Comparison of ENCODE assay signal across 1 cellular context in the genomic region with DNA sequence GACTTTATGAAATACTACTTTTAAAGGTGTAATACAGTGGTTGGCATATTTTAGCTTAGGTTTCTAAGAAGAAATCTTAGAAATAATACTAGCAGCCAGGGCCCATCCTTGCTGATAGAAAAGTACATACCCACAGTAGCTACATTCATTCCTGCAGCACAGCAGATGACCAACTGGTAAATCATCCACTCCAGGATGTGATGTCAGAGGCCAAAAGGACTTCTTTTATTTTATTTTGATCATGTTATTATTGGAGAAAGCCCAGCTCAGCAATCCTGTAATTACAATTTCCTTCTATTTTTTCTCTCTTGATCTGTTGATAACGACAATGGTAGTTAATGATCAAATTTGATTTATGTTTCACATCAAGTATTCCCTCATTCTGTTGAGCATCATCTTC.
TF ChIP-seq lines count a peak whose summit lies in the region.

No MANE protein-coding gene starts in this region.

TF ChIP-seq in SK-N-SH treated with all-trans-retinoic acid at 6 μM for 48 hours, 23 proteins besides CTCF, POLR2A, EP300 and RAD21 (continued from another document):
- TF ChIP-seq, protein P1, sequence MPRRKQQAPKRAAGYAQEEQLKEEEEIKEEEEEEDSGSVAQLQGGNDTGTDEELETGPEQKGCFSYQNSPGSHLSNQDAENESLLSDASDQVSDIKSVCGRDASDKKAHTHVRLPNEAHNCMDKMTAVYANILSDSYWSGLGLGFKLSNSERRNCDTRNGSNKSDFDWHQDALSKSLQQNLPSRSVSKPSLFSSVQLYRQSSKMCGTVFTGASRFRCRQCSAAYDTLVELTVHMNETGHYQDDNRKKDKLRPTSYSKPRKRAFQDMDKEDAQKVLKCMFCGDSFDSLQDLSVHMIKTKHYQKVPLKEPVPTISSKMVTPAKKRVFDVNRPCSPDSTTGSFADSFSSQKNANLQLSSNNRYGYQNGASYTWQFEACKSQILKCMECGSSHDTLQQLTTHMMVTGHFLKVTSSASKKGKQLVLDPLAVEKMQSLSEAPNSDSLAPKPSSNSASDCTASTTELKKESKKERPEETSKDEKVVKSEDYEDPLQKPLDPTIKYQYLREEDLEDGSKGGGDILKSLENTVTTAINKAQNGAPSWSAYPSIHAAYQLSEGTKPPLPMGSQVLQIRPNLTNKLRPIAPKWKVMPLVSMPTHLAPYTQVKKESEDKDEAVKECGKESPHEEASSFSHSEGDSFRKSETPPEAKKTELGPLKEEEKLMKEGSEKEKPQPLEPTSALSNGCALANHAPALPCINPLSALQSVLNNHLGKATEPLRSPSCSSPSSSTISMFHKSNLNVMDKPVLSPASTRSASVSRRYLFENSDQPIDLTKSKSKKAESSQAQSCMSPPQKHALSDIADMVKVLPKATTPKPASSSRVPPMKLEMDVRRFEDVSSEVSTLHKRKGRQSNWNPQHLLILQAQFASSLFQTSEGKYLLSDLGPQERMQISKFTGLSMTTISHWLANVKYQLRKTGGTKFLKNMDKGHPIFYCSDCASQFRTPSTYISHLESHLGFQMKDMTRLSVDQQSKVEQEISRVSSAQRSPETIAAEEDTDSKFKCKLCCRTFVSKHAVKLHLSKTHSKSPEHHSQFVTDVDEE (CRISPR knock-in tag; IDR thresholded peaks at IDR 0.05) = no peak
- no peak for TF ChIP-seq TOX (CRISPR knock-in tag; IDR thresholded peaks at IDR 0.05; ENCODE audit: borderline replicate concordance)
